1 cellular context compared by ENCODE assay signal in the genomic region with DNA sequence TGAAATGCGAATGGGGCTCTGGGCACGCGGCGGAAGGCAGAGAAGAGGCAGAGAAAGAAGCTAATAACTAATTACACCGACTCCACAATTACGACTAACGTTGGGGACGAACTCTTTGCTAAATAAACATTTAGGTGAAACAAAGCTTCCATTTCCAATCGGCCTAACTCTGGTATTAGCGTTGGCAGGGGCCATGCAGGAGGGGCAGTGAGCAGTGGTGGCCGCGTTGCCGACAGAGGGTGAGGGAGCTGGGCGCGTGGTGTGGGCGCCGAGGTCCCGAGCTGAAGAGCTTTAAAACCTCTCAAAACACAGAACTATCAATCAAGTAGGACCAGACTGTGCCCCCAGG.
TF ChIP-seq lines count a peak whose summit lies in the region.

No MANE protein-coding gene starts in this region.

TF ChIP-seq in HCT116, 20 proteins besides CTCF, POLR2A, EP300 and RAD21 (continued from another document):
- TF ChIP-seq, protein P1, sequence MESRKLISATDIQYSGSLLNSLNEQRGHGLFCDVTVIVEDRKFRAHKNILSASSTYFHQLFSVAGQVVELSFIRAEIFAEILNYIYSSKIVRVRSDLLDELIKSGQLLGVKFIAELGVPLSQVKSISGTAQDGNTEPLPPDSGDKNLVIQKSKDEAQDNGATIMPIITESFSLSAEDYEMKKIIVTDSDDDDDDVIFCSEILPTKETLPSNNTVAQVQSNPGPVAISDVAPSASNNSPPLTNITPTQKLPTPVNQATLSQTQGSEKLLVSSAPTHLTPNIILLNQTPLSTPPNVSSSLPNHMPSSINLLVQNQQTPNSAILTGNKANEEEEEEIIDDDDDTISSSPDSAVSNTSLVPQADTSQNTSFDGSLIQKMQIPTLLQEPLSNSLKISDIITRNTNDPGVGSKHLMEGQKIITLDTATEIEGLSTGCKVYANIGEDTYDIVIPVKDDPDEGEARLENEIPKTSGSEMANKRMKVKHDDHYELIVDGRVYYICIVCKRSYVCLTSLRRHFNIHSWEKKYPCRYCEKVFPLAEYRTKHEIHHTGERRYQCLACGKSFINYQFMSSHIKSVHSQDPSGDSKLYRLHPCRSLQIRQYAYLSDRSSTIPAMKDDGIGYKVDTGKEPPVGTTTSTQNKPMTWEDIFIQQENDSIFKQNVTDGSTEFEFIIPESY (IDR thresholded peaks at IDR 0.05; ENCODE audit: extremely low read depth, insufficient replicate concordance, low read length), result no peak
- TF ChIP-seq ZNF274 (IDR thresholded peaks at IDR 0.05; ENCODE audit: low read depth, low read length) (no peak), ELF1 (IDR thresholded peaks at IDR 0.05; ENCODE audit: borderline replicate concordance, low read depth) (no peak), SP1 (IDR thresholded peaks at IDR 0.05; ENCODE audit: low read depth) (no peak), JUND (IDR thresholded peaks at IDR 0.05) (no peak), EGR1 (IDR thresholded peaks at IDR 0.05; ENCODE audit: low read depth) (no peak), YY1 (IDR thresholded peaks at IDR 0.05; ENCODE audit: extremely low read depth, insufficient replicate concordance, low read depth, low read length) (no peak), CBX3 (IDR thresholded peaks at IDR 0.05; ENCODE audit: low read depth) (no peak)
- TF ChIP-seq, protein P2, sequence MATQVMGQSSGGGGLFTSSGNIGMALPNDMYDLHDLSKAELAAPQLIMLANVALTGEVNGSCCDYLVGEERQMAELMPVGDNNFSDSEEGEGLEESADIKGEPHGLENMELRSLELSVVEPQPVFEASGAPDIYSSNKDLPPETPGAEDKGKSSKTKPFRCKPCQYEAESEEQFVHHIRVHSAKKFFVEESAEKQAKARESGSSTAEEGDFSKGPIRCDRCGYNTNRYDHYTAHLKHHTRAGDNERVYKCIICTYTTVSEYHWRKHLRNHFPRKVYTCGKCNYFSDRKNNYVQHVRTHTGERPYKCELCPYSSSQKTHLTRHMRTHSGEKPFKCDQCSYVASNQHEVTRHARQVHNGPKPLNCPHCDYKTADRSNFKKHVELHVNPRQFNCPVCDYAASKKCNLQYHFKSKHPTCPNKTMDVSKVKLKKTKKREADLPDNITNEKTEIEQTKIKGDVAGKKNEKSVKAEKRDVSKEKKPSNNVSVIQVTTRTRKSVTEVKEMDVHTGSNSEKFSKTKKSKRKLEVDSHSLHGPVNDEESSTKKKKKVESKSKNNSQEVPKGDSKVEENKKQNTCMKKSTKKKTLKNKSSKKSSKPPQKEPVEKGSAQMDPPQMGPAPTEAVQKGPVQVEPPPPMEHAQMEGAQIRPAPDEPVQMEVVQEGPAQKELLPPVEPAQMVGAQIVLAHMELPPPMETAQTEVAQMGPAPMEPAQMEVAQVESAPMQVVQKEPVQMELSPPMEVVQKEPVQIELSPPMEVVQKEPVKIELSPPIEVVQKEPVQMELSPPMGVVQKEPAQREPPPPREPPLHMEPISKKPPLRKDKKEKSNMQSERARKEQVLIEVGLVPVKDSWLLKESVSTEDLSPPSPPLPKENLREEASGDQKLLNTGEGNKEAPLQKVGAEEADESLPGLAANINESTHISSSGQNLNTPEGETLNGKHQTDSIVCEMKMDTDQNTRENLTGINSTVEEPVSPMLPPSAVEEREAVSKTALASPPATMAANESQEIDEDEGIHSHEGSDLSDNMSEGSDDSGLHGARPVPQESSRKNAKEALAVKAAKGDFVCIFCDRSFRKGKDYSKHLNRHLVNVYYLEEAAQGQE (IDR thresholded peaks at IDR 0.05; ENCODE audit: low read depth), result no peak
- TF ChIP-seq, protein P3, sequence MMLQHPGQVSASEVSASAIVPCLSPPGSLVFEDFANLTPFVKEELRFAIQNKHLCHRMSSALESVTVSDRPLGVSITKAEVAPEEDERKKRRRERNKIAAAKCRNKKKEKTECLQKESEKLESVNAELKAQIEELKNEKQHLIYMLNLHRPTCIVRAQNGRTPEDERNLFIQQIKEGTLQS (IDR thresholded peaks at IDR 0.05), result no peak
